Comparison of ENCODE assay signal across 2 cellular contexts in the genomic region with DNA sequence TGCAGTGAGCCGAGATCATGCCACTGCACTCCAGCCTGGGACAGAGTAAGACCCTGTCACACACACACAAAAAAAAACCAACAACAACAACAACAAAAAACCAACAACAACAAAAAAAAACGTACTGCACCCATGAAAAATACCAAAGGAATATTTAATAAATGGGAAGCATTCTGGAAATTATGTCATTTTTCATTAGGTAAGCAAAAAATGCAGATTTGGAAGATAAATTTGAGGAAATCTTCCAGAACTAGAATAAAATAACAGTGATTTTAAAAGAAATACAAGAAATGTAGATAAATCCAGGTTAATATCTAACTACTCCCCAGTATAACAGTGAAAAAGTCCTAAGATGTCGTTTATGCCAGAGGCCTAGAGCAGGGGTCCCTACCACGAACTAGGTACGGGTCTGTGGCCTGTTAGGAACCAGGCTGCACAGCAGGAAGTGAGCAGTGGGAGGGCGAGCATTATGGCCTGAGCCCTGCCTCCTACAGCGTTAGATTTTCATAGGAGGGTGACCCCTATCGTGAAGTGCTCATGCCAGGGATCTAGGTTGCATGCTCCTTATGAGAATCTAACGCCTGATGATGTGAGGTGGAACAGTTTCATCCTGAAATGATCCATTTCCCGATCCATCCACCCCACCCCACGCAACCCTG.
TF ChIP-seq lines count a peak whose summit lies in the region.

No MANE protein-coding gene starts in this region.

TF ChIP-seq in HEK293, 187 proteins besides CTCF, POLR2A, EP300 and RAD21 (continued from another document):
- TF ChIP-seq ZNF23 (tag by site-specific recombination; IDR thresholded peaks at IDR 0.05; ENCODE audit: borderline replicate concordance), result no peak
- no peak for TF ChIP-seq ZNF214 (tag by site-specific recombination; IDR thresholded peaks at IDR 0.05; ENCODE audit: borderline replicate concordance)
- peak; percentile 85 for TF ChIP-seq ZIC2 (tag by site-specific recombination; IDR thresholded peaks at IDR 0.05)
- TF ChIP-seq ZNF341 (tag by site-specific recombination; IDR thresholded peaks at IDR 0.05; ENCODE audit: low read depth), result 0 out of 2 replicates have a peak, but pooled peaks have one; percentile 10
- TF ChIP-seq ZNF366 (tag by site-specific recombination; conservative IDR thresholded peaks at IDR 0.05), result no peak
- no peak for TF ChIP-seq RBAK (tag by site-specific recombination; IDR thresholded peaks at IDR 0.05)
- TF ChIP-seq ZNF76 (tag by site-specific recombination; IDR thresholded peaks at IDR 0.05; ENCODE audit: borderline replicate concordance, low read depth), result no peak
- TF ChIP-seq ZBTB7A (tag by site-specific recombination; IDR thresholded peaks at IDR 0.05; ENCODE audit: low read depth), result no peak
- no peak for TF ChIP-seq ZNF391 (tag by site-specific recombination; IDR thresholded peaks at IDR 0.05; ENCODE audit: borderline replicate concordance, low read depth)
- no peak for TF ChIP-seq SP2 (tag by site-specific recombination; IDR thresholded peaks at IDR 0.05)
- no peak for TF ChIP-seq ZNF184 (tag by site-specific recombination; IDR thresholded peaks at IDR 0.05)
- TF ChIP-seq, protein P1, sequence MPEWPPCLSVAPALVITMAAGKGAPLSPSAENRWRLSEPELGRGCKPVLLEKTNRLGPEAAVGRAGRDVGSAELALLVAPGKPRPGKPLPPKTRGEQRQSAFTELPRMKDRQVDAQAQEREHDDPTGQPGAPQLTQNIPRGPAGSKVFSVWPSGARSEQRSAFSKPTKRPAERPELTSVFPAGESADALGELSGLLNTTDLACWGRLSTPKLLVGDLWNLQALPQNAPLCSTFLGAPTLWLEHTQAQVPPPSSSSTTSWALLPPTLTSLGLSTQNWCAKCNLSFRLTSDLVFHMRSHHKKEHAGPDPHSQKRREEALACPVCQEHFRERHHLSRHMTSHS (tag by site-specific recombination; IDR thresholded peaks at IDR 0.05), result no peak
- no peak for TF ChIP-seq ZNF133 (tag by site-specific recombination; IDR thresholded peaks at IDR 0.05)

TF ChIP-seq in K562, 482 proteins besides CTCF, POLR2A, EP300 and RAD21 (continued from another document):
- TF ChIP-seq C11orf30 (IDR thresholded peaks at IDR 0.05; ENCODE audit: low read depth), result peak; percentile 72
- TF ChIP-seq, protein P2, sequence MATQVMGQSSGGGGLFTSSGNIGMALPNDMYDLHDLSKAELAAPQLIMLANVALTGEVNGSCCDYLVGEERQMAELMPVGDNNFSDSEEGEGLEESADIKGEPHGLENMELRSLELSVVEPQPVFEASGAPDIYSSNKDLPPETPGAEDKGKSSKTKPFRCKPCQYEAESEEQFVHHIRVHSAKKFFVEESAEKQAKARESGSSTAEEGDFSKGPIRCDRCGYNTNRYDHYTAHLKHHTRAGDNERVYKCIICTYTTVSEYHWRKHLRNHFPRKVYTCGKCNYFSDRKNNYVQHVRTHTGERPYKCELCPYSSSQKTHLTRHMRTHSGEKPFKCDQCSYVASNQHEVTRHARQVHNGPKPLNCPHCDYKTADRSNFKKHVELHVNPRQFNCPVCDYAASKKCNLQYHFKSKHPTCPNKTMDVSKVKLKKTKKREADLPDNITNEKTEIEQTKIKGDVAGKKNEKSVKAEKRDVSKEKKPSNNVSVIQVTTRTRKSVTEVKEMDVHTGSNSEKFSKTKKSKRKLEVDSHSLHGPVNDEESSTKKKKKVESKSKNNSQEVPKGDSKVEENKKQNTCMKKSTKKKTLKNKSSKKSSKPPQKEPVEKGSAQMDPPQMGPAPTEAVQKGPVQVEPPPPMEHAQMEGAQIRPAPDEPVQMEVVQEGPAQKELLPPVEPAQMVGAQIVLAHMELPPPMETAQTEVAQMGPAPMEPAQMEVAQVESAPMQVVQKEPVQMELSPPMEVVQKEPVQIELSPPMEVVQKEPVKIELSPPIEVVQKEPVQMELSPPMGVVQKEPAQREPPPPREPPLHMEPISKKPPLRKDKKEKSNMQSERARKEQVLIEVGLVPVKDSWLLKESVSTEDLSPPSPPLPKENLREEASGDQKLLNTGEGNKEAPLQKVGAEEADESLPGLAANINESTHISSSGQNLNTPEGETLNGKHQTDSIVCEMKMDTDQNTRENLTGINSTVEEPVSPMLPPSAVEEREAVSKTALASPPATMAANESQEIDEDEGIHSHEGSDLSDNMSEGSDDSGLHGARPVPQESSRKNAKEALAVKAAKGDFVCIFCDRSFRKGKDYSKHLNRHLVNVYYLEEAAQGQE (CRISPR knock-in tag; IDR thresholded peaks at IDR 0.05; ENCODE audit: low read depth), result no peak
- TF ChIP-seq MAFG (tag; conservative IDR thresholded peaks at IDR 0.05), result 0 out of 2 replicates have a peak, but pooled peaks have one; percentile 10
- TF ChIP-seq GTF2A2 (tag; IDR thresholded peaks at IDR 0.05), result no peak
- peak; percentile 9; the same call in 1 of the 2 replicates for TF ChIP-seq MAFK (IDR thresholded peaks at IDR 0.05; ENCODE audit: low read length)
TF ChIP-seq in K562: peak in this region for 5.
